In genomic region chr10:13001041-13001886, GRCh38 we compare ENCODE assay signal across 1 cellular context.
TF ChIP-seq lines count a peak whose summit lies in the region.

CCDC3 (minus strand) TSS chr10:13001713; CDS start chr10:13001570, 143 bp downstream.

TF ChIP-seq in HEK293, 187 proteins besides CTCF, POLR2A, EP300 and RAD21 (continued from another document and continues in another):
- TF ChIP-seq ZNF626 (tag by site-specific recombination; IDR thresholded peaks at IDR 0.05) (no peak), ZNF488 (tag by site-specific recombination; IDR thresholded peaks at IDR 0.05) (no peak), GLI4 (tag by site-specific recombination; IDR thresholded peaks at IDR 0.05) (no peak), ZNF398 (tag by site-specific recombination; IDR thresholded peaks at IDR 0.05) (no peak), KLF10 (tag by site-specific recombination; IDR thresholded peaks at IDR 0.05) (peak; percentile 59; the same call in 1 of the 2 replicates), ZBTB48 (tag by site-specific recombination; IDR thresholded peaks at IDR 0.05) (peak; percentile 56; the same call in 1 of the 2 replicates), EGR2 (tag by site-specific recombination; IDR thresholded peaks at IDR 0.05; ENCODE audit: low read depth) (no peak), ZSCAN16 (tag by site-specific recombination; IDR thresholded peaks at IDR 0.05) (no peak), SCRT2 (tag by site-specific recombination; IDR thresholded peaks at IDR 0.05) (no peak), ZNF843 (tag by site-specific recombination; IDR thresholded peaks at IDR 0.05) (no peak), ZNF138 (tag by site-specific recombination; IDR thresholded peaks at IDR 0.05; ENCODE audit: borderline replicate concordance) (no peak), ZNF510 (tag by site-specific recombination; IDR thresholded peaks at IDR 0.05; ENCODE audit: insufficient replicate concordance) (no peak), ZNF621 (tag by site-specific recombination; IDR thresholded peaks at IDR 0.05) (no peak), ZNF416 (tag by site-specific recombination; IDR thresholded peaks at IDR 0.05) (no peak), ZNF645 (tag by site-specific recombination; IDR thresholded peaks at IDR 0.05) (no peak), ZFP37 (tag by site-specific recombination; IDR thresholded peaks at IDR 0.05) (no peak), ZNF2 (tag by site-specific recombination; IDR thresholded peaks at IDR 0.05) (0 out of 2 replicates have a peak, but pooled peaks have one; percentile 27), ZNF132 (tag by site-specific recombination; IDR thresholded peaks at IDR 0.05; ENCODE audit: borderline replicate concordance) (no peak), BCL6B (tag by site-specific recombination; IDR thresholded peaks at IDR 0.05) (no peak), ZNF24 (tag by site-specific recombination; IDR thresholded peaks at IDR 0.05) (no peak), ZSCAN30 (tag by site-specific recombination; IDR thresholded peaks at IDR 0.05) (no peak), ZNF184 (tag by site-specific recombination; IDR thresholded peaks at IDR 0.05) (no peak), HOXC10 (CRISPR knock-in tag; IDR thresholded peaks at IDR 0.05) (no peak), ATF2 (tag by site-specific recombination; IDR thresholded peaks at IDR 0.05; ENCODE audit: low read depth) (no peak), REST (tag by site-specific recombination; IDR thresholded peaks at IDR 0.05) (no peak), ZNF324 (tag by site-specific recombination; IDR thresholded peaks at IDR 0.05) (no peak), ZNF114 (tag by site-specific recombination; IDR thresholded peaks at IDR 0.05) (no peak), ZNF785 (tag by site-specific recombination; IDR thresholded peaks at IDR 0.05) (no peak), PRDM10 (tag by site-specific recombination; IDR thresholded peaks at IDR 0.05) (peak; percentile 96), ZNF501 (tag by site-specific recombination; IDR thresholded peaks at IDR 0.05) (no peak), ZNF747 (tag by site-specific recombination; IDR thresholded peaks at IDR 0.05) (no peak), ZNF174 (tag by site-specific recombination; IDR thresholded peaks at IDR 0.05) (no peak), ZNF473 (tag by site-specific recombination; IDR thresholded peaks at IDR 0.05) (no peak), ZFP41 (tag by site-specific recombination; IDR thresholded peaks at IDR 0.05; ENCODE audit: borderline replicate concordance) (no peak), BCL11B (tag by site-specific recombination; IDR thresholded peaks at IDR 0.05; ENCODE audit: low read depth) (no peak), ZXDB (tag by site-specific recombination; IDR thresholded peaks at IDR 0.05) (no peak), ZNF530 (tag by site-specific recombination; IDR thresholded peaks at IDR 0.05; ENCODE audit: low read depth) (no peak), TSHZ1 (tag by site-specific recombination; IDR thresholded peaks at IDR 0.05; ENCODE audit: borderline replicate concordance) (no peak), ZNF23 (tag by site-specific recombination; IDR thresholded peaks at IDR 0.05; ENCODE audit: borderline replicate concordance) (no peak), ZNF658 (tag by site-specific recombination; IDR thresholded peaks at IDR 0.05) (no peak), ZNF654 (tag by site-specific recombination; IDR thresholded peaks at IDR 0.05; ENCODE audit: low read depth) (no peak), ZFHX2 (tag by site-specific recombination; conservative IDR thresholded peaks at IDR 0.05) (no peak), KLF16 (tag by site-specific recombination; IDR thresholded peaks at IDR 0.05) (no peak), IKZF3 (tag by site-specific recombination; IDR thresholded peaks at IDR 0.05) (0 out of 2 replicates have a peak, but pooled peaks have one; percentile 9), WT1 (tag by site-specific recombination; IDR thresholded peaks at IDR 0.05) (no peak), ZNF202 (tag by site-specific recombination; IDR thresholded peaks at IDR 0.05; ENCODE audit: borderline replicate concordance) (no peak), ZBTB8A (tag by site-specific recombination; IDR thresholded peaks at IDR 0.05) (peak; percentile 21), ZNF274 (IDR thresholded peaks at IDR 0.05; ENCODE audit: low read length) (no peak), ZNF274 (tag by site-specific recombination; IDR thresholded peaks at IDR 0.05; ENCODE audit: borderline replicate concordance) (no peak), ZNF548 (tag by site-specific recombination; IDR thresholded peaks at IDR 0.05) (no peak), OVOL3 (tag by site-specific recombination; IDR thresholded peaks at IDR 0.05) (no peak), ZNF16 (tag by site-specific recombination; IDR thresholded peaks at IDR 0.05; ENCODE audit: low read depth) (no peak), KLF7 (tag by site-specific recombination; IDR thresholded peaks at IDR 0.05; ENCODE audit: borderline replicate concordance) (no peak), GLIS1 (tag by site-specific recombination; IDR thresholded peaks at IDR 0.05) (peak; percentile 29; the same call in 1 of the 2 replicates), ZNF521 (tag by site-specific recombination; IDR thresholded peaks at IDR 0.05) (no peak), OSR2 (tag by site-specific recombination; IDR thresholded peaks at IDR 0.05) (no peak)
